ENCODE assay signal across 1 cellular context in the genomic region with DNA sequence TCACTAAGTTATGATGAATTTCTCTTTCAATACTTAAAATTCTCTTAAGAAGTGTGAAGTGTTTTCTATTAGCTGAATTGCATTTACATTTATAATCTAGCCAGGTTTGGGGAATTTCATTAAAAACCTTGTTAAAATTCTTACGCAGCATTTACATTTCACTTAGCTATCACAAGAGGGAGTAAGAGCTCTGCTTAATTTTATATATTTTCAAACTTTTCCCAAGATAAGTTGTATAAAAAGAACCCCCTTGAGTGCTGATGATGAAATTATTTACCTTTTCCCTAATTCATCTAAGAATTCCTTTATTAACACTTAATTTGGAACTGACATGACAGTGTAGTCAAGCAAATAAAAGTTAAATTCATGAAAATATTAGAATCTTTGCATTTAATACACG.
TF ChIP-seq lines count a peak whose summit lies in the region.

No MANE protein-coding gene starts in this region.

TF ChIP-seq in HepG2, 621 proteins besides CTCF, POLR2A, EP300 and RAD21 (continued from another document):
- TF ChIP-seq, protein P1, sequence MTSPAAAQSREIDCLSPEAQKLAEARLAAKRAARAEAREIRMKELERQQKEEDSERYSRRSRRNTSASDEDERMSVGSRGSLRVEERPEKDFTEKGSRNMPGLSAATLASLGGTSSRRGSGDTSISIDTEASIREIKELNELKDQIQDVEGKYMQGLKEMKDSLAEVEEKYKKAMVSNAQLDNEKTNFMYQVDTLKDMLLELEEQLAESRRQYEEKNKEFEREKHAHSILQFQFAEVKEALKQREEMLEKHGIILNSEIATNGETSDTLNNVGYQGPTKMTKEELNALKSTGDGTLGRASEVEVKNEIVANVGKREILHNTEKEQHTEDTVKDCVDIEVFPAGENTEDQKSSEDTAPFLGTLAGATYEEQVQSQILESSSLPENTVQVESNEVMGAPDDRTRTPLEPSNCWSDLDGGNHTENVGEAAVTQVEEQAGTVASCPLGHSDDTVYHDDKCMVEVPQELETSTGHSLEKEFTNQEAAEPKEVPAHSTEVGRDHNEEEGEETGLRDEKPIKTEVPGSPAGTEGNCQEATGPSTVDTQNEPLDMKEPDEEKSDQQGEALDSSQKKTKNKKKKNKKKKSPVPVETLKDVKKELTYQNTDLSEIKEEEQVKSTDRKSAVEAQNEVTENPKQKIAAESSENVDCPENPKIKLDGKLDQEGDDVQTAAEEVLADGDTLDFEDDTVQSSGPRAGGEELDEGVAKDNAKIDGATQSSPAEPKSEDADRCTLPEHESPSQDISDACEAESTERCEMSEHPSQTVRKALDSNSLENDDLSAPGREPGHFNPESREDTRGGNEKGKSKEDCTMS (CRISPR knock-in tag; conservative IDR thresholded peaks at IDR 0.05): no peak
- TF ChIP-seq STAG1 (CRISPR knock-in tag; IDR thresholded peaks at IDR 0.05) (0 out of 2 replicates have a peak, but pooled peaks have one; percentile 5), SOX6 (IDR thresholded peaks at IDR 0.05) (no peak), SOX6 (CRISPR knock-in tag; IDR thresholded peaks at IDR 0.05) (no peak)
